In genomic region chr16:4505356-4506153, GRCh38 we compare ENCODE assay signal across 9 cellular contexts. TPM values are rescaled to one million over a fixed set of nuclear protein-coding genes. Genes with fewer than 3 reads are reported as not detected.
DNase-seq lines count a peak whose midpoint lies in the region; ATAC-seq and TF ChIP-seq lines count a peak whose summit lies in the region.
"Had no signal": no experiment of that assay in that cellular context is flagged by ENCODE, and none has a peak within 500 bp of the region (broad histone marks: within the 10 kb centered on the region; RNA-seq: fewer than 3 reads in every experiment).

No MANE protein-coding gene starts in this region.

- POLR2A ChIA-PET in CD8-positive, alpha-beta memory T cell (lab: Charles Lee) = interaction anchor here (0.7 to 4.4 kb wide), 11 partner anchors 9 to 234 kb away, joined by 3 to 42 read pairs (median 4); partner anchors contain the start of genes CDIP1, HMOX2 and NMRAL1
- POLR2A ChIA-PET in WTC11 (lab: Charles Lee) = no interaction called here

- H3K27ac ChIP-seq in CD8-positive, alpha-beta memory T cell (ENCODE audit: low read depth, low read length) = peak overlapping the region; percentile 72

- peak overlapping the region; percentile 94 to 100 (median 98) for H3K27ac Mint-ChIP-seq in CD8-positive, alpha-beta memory T cell
- H3K27ac Mint-ChIP-seq in activated naive CD4-positive, alpha-beta T cell treated with anti-CD3 and anti-CD28 coated beads, Interleukin-2, amount 50 U/mL, for 24 hours = peak overlapping the region; percentile 89
- H3K27ac Mint-ChIP-seq in WTC11 = no peak overlapping the region

- peaks cover 63% of the 10 kb centered on the region for H3K4me1 ChIP-seq in CD8-positive, alpha-beta memory T cell (ENCODE audit: insufficient read depth, low read length)

- CTCF ChIA-PET in CD8-positive, alpha-beta memory T cell (lab: Charles Lee) = interaction anchor here (0.8 to 7.1 kb wide), 22 partner anchors 9 to 119 kb away, joined by 3 to 95 read pairs (median 5); partner anchors contain the start of genes CDIP1, HMOX2, MGRN1 and NMRAL1
- CTCF ChIA-PET in WTC11 (lab: Charles Lee) = interaction anchor here (0.7 to 5.1 kb wide), 19 partner anchors 9 to 1028 kb away, joined by 3 to 23 read pairs (median 4); partner anchors contain the start of gene MGRN1

- H3K9me3 Mint-ChIP-seq in CD8-positive, alpha-beta memory T cell = no peaks in the 10 kb centered on the region
- H3K9me3 Mint-ChIP-seq in activated naive CD4-positive, alpha-beta T cell treated with anti-CD3 and anti-CD28 coated beads, Interleukin-2, amount 50 U/mL, for 24 hours = no peaks in the 10 kb centered on the region
- H3K9me3 Mint-ChIP-seq in WTC11 = no peaks in the 10 kb centered on the region

- peaks cover 60 to 67% (median 62%) of the 10 kb centered on the region in 3 donors for H3K4me1 Mint-ChIP-seq in CD8-positive, alpha-beta memory T cell
- H3K4me1 Mint-ChIP-seq in activated naive CD4-positive, alpha-beta T cell treated with anti-CD3 and anti-CD28 coated beads, Interleukin-2, amount 50 U/mL, for 24 hours = peaks cover 72% of the 10 kb centered on the region
- peaks cover 12% of the 10 kb centered on the region for H3K4me1 Mint-ChIP-seq in WTC11

- no peak for TF ChIP-seq CTCF in WTC11 (IDR thresholded peaks at IDR 0.05)

- H3K9me3 ChIP-seq in CD8-positive, alpha-beta memory T cell (ENCODE audit: low read length) = no peaks in the 10 kb centered on the region

- peak overlapping the region; percentile 65 for H3K4me3 ChIP-seq in CD8-positive, alpha-beta memory T cell (ENCODE audit: low read length)

- ATAC-seq in GM21825 (IDR thresholded peaks at IDR 0.05; ENCODE audit: unreplicated experiment) = peak; percentile 79
- ATAC-seq in WTC11 = no peak

- peaks cover 36% of the 10 kb centered on the region for H3K36me3 ChIP-seq in CD8-positive, alpha-beta memory T cell (ENCODE audit: insufficient read depth, low read length)

- H3K27me3 Mint-ChIP-seq in CD8-positive, alpha-beta memory T cell = peaks cover 0 to 2% of the 10 kb centered on the region in 2 donors
- no peaks in the 10 kb centered on the region for H3K27me3 Mint-ChIP-seq in activated naive CD4-positive, alpha-beta T cell treated with anti-CD3 and anti-CD28 coated beads, Interleukin-2, amount 50 U/mL, for 24 hours
- H3K27me3 Mint-ChIP-seq in WTC11 (ENCODE audit: low read depth) = no peaks in the 10 kb centered on the region; the same call in 1 of the 2 replicates

- no peaks in the 10 kb centered on the region for H3K27me3 ChIP-seq in CD8-positive, alpha-beta memory T cell (ENCODE audit: insufficient read depth, low read length, poor library complexity, severe bottlenecking)

- H3K4me3 Mint-ChIP-seq in CD8-positive, alpha-beta memory T cell = peak overlapping the region; percentile 55 to 85 (median 77)
- peak overlapping the region; percentile 49 for H3K4me3 Mint-ChIP-seq in activated naive CD4-positive, alpha-beta T cell treated with anti-CD3 and anti-CD28 coated beads, Interleukin-2, amount 50 U/mL, for 24 hours
- no peak overlapping the region for H3K4me3 Mint-ChIP-seq in WTC11

- H3K36me3 Mint-ChIP-seq in CD8-positive, alpha-beta memory T cell = peaks cover 0 to 47% (median 4%) of the 10 kb centered on the region in 3 donors
- peaks cover 6% of the 10 kb centered on the region for H3K36me3 Mint-ChIP-seq in activated naive CD4-positive, alpha-beta T cell treated with anti-CD3 and anti-CD28 coated beads, Interleukin-2, amount 50 U/mL, for 24 hours
- peaks cover 12% of the 10 kb centered on the region for H3K36me3 Mint-ChIP-seq in WTC11

- DNase-seq in CD8-positive, alpha-beta memory T cell = peak; percentile 59 to 93 (median 86)
- DNase-seq in SKM-1 treated with dmso at 0.1 percent for 144 hours (lab: John Stamatoyannopoulos, UW; ENCODE audit: unreplicated experiment) = peak; percentile 95
- DNase-seq in stimulated activated CD4-positive, alpha-beta T cell treated with anti-CD3 and anti-CD28 coated beads, Interleukin-12 subunit alpha, Interleukin-12 subunit beta, amount 100 ng/mL, for 48 hours (ENCODE audit: low read depth in 2 of 3, low spot score in 1 of 3) = peak; percentile 34 to 49 (median 39)
- no peak for DNase-seq in WTC11 (ENCODE audit: low spot score)
- DNase-seq in NCI-H146 treated with DMSO at 0.1 percent for 48 hours (lab: John Stamatoyannopoulos, UW; ENCODE audit: unreplicated experiment) = no peak
- no peak for DNase-seq in ureter (ENCODE audit: low spot score)

TF ChIP-seq in WTC11, 78 proteins besides CTCF, POLR2A, EP300 and RAD21:
- no peak for TF ChIP-seq GTF2I (CRISPR knock-in tag; conservative IDR thresholded peaks at IDR 0.05)
- no peak for TF ChIP-seq AFF4 (CRISPR knock-in tag; IDR thresholded peaks at IDR 0.05; ENCODE audit: borderline replicate concordance)
- no peak for TF ChIP-seq ZNF121 (CRISPR knock-in tag; IDR thresholded peaks at IDR 0.05)

RNA-seq across cellular contexts. Expression of gene HMOX2, which starts 29.4 kb away (rescaled TPM):
- 10 to 100 TPM; 87.5 to 95.2 TPM for total RNA-seq in CD8-positive, alpha-beta memory T cell
- 178 TPM for polyA plus RNA-seq in CD8-positive, alpha-beta memory T cell
- total RNA-seq in WTC11 (2021) (29.5 to 42.6 TPM (median 31.1 TPM) in 3 replicates), ureter (44.2 TPM)

RNA-seq across cellular contexts. Expression of gene NMRAL1, which starts 31.1 kb away (rescaled TPM):
- total RNA-seq in CD8-positive, alpha-beta memory T cell = 10 to 100 TPM; 63.8 to 65.8 TPM
- polyA plus RNA-seq in CD8-positive, alpha-beta memory T cell = 75.4 TPM
- total RNA-seq in WTC11 (2021) (68.1 to 77.6 TPM (median 69.5 TPM) in 3 replicates), ureter (54.5 TPM)

RNA-seq across cellular contexts. Expression of gene CDIP1, which starts 33.0 kb away (rescaled TPM):
- total RNA-seq in CD8-positive, alpha-beta memory T cell = 10 to 100 TPM; 28.4 to 32.1 TPM
- polyA plus RNA-seq in CD8-positive, alpha-beta memory T cell = 21.8 TPM
- total RNA-seq in WTC11 (2021) = 68.9 to 79.2 TPM (median 78.9 TPM) in 3 replicates
- total RNA-seq in ureter = 32.4 TPM

RNA-seq across cellular contexts. Expression of gene C16orf96, which starts 50.6 kb away (rescaled TPM):
- total RNA-seq in CD8-positive, alpha-beta memory T cell = under 1 TPM; 0.07 to 0.11 TPM
- polyA plus RNA-seq in CD8-positive, alpha-beta memory T cell = 0.05 TPM
- total RNA-seq in WTC11 (2021) (1.3 to 2.1 TPM (median 1.5 TPM) in 3 replicates), ureter (not detected)
- total RNA-seq: Daoy had no signal

Comparison
In these comparisons a context has a peak if more than half of its experiments do, and no peak if none do; other contexts are left out.
1. DNase-seq: peak in CD8-positive, alpha-beta memory T cell (5 of 5), SKM-1 treated with dmso at 0.1 percent for 144 hours (single experiment) and stimulated activated CD4-positive, alpha-beta T cell treated with anti-CD3 and anti-CD28 coated beads, Interleukin-12 subunit alpha, Interleukin-12 subunit beta, amount 100 ng/mL, for 48 hours (3 of 3); none in WTC11 (single experiment), NCI-H146 treated with DMSO at 0.1 percent for 48 hours (single experiment) and ureter (single experiment).